In genomic region chr9:135508211-135508820, GRCh38 we compare ENCODE assay signal across 16 cellular contexts. TPM values are rescaled to one million over a fixed set of nuclear protein-coding genes. Genes with fewer than 3 reads are reported as not detected.
"Had no signal": no experiment of that assay in that cellular context is flagged by ENCODE, and none has a peak within 500 bp of the region (broad histone marks: within the 10 kb centered on the region; RNA-seq: fewer than 3 reads in every experiment).

No MANE protein-coding gene starts in this region.

- H3K4me3 ChIP-seq: esophagus squamous epithelium, transverse colon had no signal

- H3K27me3 Mint-ChIP-seq: activated CD4-positive, alpha-beta T cell treated with anti-CD3 and anti-CD28 coated beads for 36 hours had no signal

- H3K27ac Mint-ChIP-seq: activated CD4-positive, alpha-beta memory T cell treated with anti-CD3 and anti-CD28 coated beads, Interleukin-2, amount 10 ng/mL, durations not matched to agents 7 days and 5 days; activated CD4-positive, alpha-beta T cell treated with anti-CD3 and anti-CD28 coated beads for 36 hours; activated naive CD4-positive, alpha-beta T cell treated with anti-CD3 and anti-CD28 coated beads for 36 hours; nephron; stimulated activated memory B cell treated with anti-CD40 and anti-IgM and Interleukin-4, amounts not matched to agents 10 μg/mL and 1 μg/mL and 100 μg/mL, for 72 hours; T-helper 2 cell treated with Interferon-gamma antibody and Interleukin-4, amounts not matched to agents 5 μg/mL and 100 μg/mL, for 36 hours had no signal

- H3K9me3 Mint-ChIP-seq: activated CD4-positive, alpha-beta memory T cell treated with anti-CD3 and anti-CD28 coated beads, Interleukin-2, amount 10 ng/mL, durations not matched to agents 7 days and 5 days had no signal

- DNase-seq: activated CD4-positive, alpha-beta memory T cell treated with anti-CD3 and anti-CD28 coated beads, Interleukin-2, amount 10 ng/mL, durations not matched to agents 7 days and 5 days; activated CD4-positive, alpha-beta T cell treated with anti-CD3 and anti-CD28 coated beads for 36 hours; activated naive CD4-positive, alpha-beta T cell treated with anti-CD3 and anti-CD28 coated beads for 36 hours; esophagus squamous epithelium; foreskin fibroblast; immature natural killer cell; left cardiac atrium; SW 1271; transverse colon had no signal

- H3K4me3 Mint-ChIP-seq: activated CD4-positive, alpha-beta memory T cell treated with anti-CD3 and anti-CD28 coated beads, Interleukin-2, amount 10 ng/mL, durations not matched to agents 7 days and 5 days; activated CD4-positive, alpha-beta T cell treated with anti-CD3 and anti-CD28 coated beads for 36 hours; activated naive CD4-positive, alpha-beta T cell treated with anti-CD3 and anti-CD28 coated beads for 36 hours; immature natural killer cell; nephron; stimulated activated memory B cell treated with anti-CD40 and anti-IgM and Interleukin-4, amounts not matched to agents 10 μg/mL and 1 μg/mL and 100 μg/mL, for 72 hours; T-helper 2 cell treated with Interferon-gamma antibody and Interleukin-4, amounts not matched to agents 5 μg/mL and 100 μg/mL, for 36 hours had no signal

- H3K27me3 ChIP-seq: esophagus squamous epithelium, transverse colon had no signal

- H3K4me1 ChIP-seq: transverse colon had no signal

- H3K27ac ChIP-seq: esophagus squamous epithelium, transverse colon had no signal

- H3K9me3 ChIP-seq: esophagus squamous epithelium, transverse colon had no signal

- H3K4me1 Mint-ChIP-seq: nephron had no signal

RNA-seq across cellular contexts. Expression of gene LCN1, which starts 12.9 kb away (rescaled TPM):
- total RNA-seq: activated CD4-positive, alpha-beta memory T cell treated with anti-CD3 and anti-CD28 coated beads, Interleukin-2, amount 10 ng/mL, durations not matched to agents 7 days and 5 days; activated CD4-positive, alpha-beta T cell treated with anti-CD3 and anti-CD28 coated beads for 36 hours; esophagus squamous epithelium; mucosa of gallbladder; omental fat pad; skeletal muscle tissue; subcutaneous adipose tissue; transverse colon had no signal

RNA-seq across cellular contexts. Expression of gene OBP2A, which starts 37.6 kb away (rescaled TPM):
- total RNA-seq: activated CD4-positive, alpha-beta memory T cell treated with anti-CD3 and anti-CD28 coated beads, Interleukin-2, amount 10 ng/mL, durations not matched to agents 7 days and 5 days; activated CD4-positive, alpha-beta T cell treated with anti-CD3 and anti-CD28 coated beads for 36 hours; activated naive CD4-positive, alpha-beta T cell treated with anti-CD3 and anti-CD28 coated beads for 36 hours; esophagus squamous epithelium; left cardiac atrium; mucosa of gallbladder; omental fat pad; skeletal muscle tissue; subcutaneous adipose tissue; transverse colon had no signal

RNA-seq across cellular contexts. Expression of gene PAEP, which starts 53.2 kb away (rescaled TPM):
- total RNA-seq: activated CD4-positive, alpha-beta memory T cell treated with anti-CD3 and anti-CD28 coated beads, Interleukin-2, amount 10 ng/mL, durations not matched to agents 7 days and 5 days; activated CD4-positive, alpha-beta T cell treated with anti-CD3 and anti-CD28 coated beads for 36 hours; activated naive CD4-positive, alpha-beta T cell treated with anti-CD3 and anti-CD28 coated beads for 36 hours; esophagus squamous epithelium; left cardiac atrium; mucosa of gallbladder; omental fat pad; skeletal muscle tissue; subcutaneous adipose tissue; transverse colon had no signal
